22 cellular contexts compared by ENCODE assay signal in genomic region chr7:16532272-16532671, GRCh38. TPM values are rescaled to one million over a fixed set of nuclear protein-coding genes. Genes with fewer than 3 reads are reported as not detected.
A peak's percentile ranks its signal among the peaks of the same experiment; 100 is the strongest.
DNase-seq lines count a peak whose midpoint lies in the region; ATAC-seq and TF ChIP-seq lines count a peak whose summit lies in the region.
"Had no signal": no experiment of that assay in that cellular context is flagged by ENCODE, and none has a peak within 500 bp of the region (broad histone marks: within the 10 kb centered on the region; RNA-seq: fewer than 3 reads in every experiment).

No MANE protein-coding gene starts in this region.

- no peak overlapping the region for H3K18ac ChIP-seq in mesendoderm (ENCODE audit: low read length)

- no peaks in the 10 kb centered on the region for H3K36me3 Mint-ChIP-seq in Caco-2 (ENCODE audit: insufficient read depth, unreplicated experiment)
- no peaks in the 10 kb centered on the region for H3K36me3 Mint-ChIP-seq in naive thymus-derived CD8-positive, alpha-beta T cell
- H3K36me3 Mint-ChIP-seq: CD14-positive monocyte; CD8-positive, alpha-beta memory T cell had no signal

- H2AK5ac ChIP-seq in mesendoderm (ENCODE audit: low read length) = no peak overlapping the region

- H3K36me3 ChIP-seq in Caco-2 (ENCODE audit: control insufficient read depth, insufficient read depth, low read length) = no peaks in the 10 kb centered on the region
- H3K36me3 ChIP-seq in mesendoderm (ENCODE audit: control insufficient read depth, insufficient read depth, low read length) = no peaks in the 10 kb centered on the region
- no peaks in the 10 kb centered on the region for H3K36me3 ChIP-seq in upper lobe of right lung
- H3K36me3 ChIP-seq: BE2C; BLaER1 treated with 17β-estradiol and CSF1 and Interleukin-3, amounts not matched to agents 10 nM and 100 nM; HAP-1 had no signal

- no peak overlapping the region for H3K27ac ChIP-seq in mesendoderm (ENCODE audit: low read depth, low read length)
- H3K27ac ChIP-seq in upper lobe of right lung = no peak overlapping the region
- H3K27ac ChIP-seq: A549; BLaER1 treated with 17β-estradiol and CSF1 and Interleukin-3, amounts not matched to agents 10 nM and 100 nM had no signal

- H3K4me3 Mint-ChIP-seq in Caco-2 (ENCODE audit: unreplicated experiment) = no peak overlapping the region
- no peak overlapping the region for H3K4me3 Mint-ChIP-seq in naive thymus-derived CD8-positive, alpha-beta T cell
- H3K4me3 Mint-ChIP-seq: CD14-positive monocyte; CD4-positive, alpha-beta T cell; CD8-positive, alpha-beta memory T cell had no signal

- no peak overlapping the region for H2BK120ac ChIP-seq in mesendoderm (ENCODE audit: low read depth, low read length)

- ATAC-seq in GM19035 (IDR thresholded peaks at IDR 0.05; ENCODE audit: unreplicated experiment) = no peak
- no peak for ATAC-seq in upper lobe of right lung
- ATAC-seq in HG02870 (IDR thresholded peaks at IDR 0.05; ENCODE audit: unreplicated experiment) = no peak
- no peak for ATAC-seq in naive thymus-derived CD8-positive, alpha-beta T cell
- ATAC-seq: A549 had no signal

- no peak overlapping the region for H3K4ac ChIP-seq in mesendoderm (ENCODE audit: low read depth, low read length)

- peaks cover 16% of the 10 kb centered on the region for H3K4me1 ChIP-seq in Caco-2
- no peaks in the 10 kb centered on the region for H3K4me1 ChIP-seq in mesendoderm (ENCODE audit: control insufficient read depth, low read depth, low read length)
- H3K4me1 ChIP-seq in upper lobe of right lung = no peaks in the 10 kb centered on the region
- H3K4me1 ChIP-seq: A549; BLaER1 treated with 17β-estradiol and CSF1 and Interleukin-3, amounts not matched to agents 10 nM and 100 nM; HAP-1 had no signal

- intact Hi-C loops in Caco-2 (cut with micrococcal nuclease; ENCODE audit: unreplicated experiment) = loop anchor here (1.0 to 2.0 kb wide), 3 partner anchors 10 to 100 kb away; partner anchors contain the start of gene SOSTDC1
- intact Hi-C loops in upper lobe of right lung (cut with DNase I) = no loop called here

- no peak overlapping the region for H4K8ac ChIP-seq in mesendoderm (ENCODE audit: low read depth, low read length)

- no peaks in the 10 kb centered on the region for H3K27me3 ChIP-seq in Caco-2 (replicated peaks; ENCODE audit: control insufficient read depth, insufficient read depth, low read length)
- no peaks in the 10 kb centered on the region for H3K27me3 ChIP-seq in mesendoderm (ENCODE audit: insufficient read depth, low read length, poor library complexity)
- H3K27me3 ChIP-seq in upper lobe of right lung = no peaks in the 10 kb centered on the region
- H3K27me3 ChIP-seq: BE2C; BLaER1 treated with 17β-estradiol and CSF1 and Interleukin-3, amounts not matched to agents 10 nM and 100 nM had no signal

- no CpG with 5 or more reads among the region's 1 CpG for WGBS in mesendoderm (ENCODE audit: extremely low coverage, insufficient coverage, low lambda C conversion rate)

- H3K79me2 ChIP-seq in mesendoderm (ENCODE audit: control insufficient read depth, insufficient read depth, low read length) = no peaks in the 10 kb centered on the region

- no peak overlapping the region for H2BK15ac ChIP-seq in mesendoderm (replicated peaks; ENCODE audit: low read depth)

- H3K9me3 ChIP-seq in Caco-2 = no peaks in the 10 kb centered on the region
- H3K9me3 ChIP-seq in upper lobe of right lung = no peaks in the 10 kb centered on the region
- H3K9me3 ChIP-seq: A549; BE2C; BLaER1 treated with 17β-estradiol and CSF1 and Interleukin-3, amounts not matched to agents 10 nM and 100 nM; HAP-1 had no signal

- H3K9ac ChIP-seq in mesendoderm (ENCODE audit: low read length) = no peak overlapping the region
- H3K9ac ChIP-seq: BLaER1 treated with 17β-estradiol and CSF1 and Interleukin-3, amounts not matched to agents 10 nM and 100 nM had no signal

- no peak overlapping the region for H3K23ac ChIP-seq in mesendoderm (ENCODE audit: low read length)

- H3K4me3 ChIP-seq in Caco-2 (ENCODE audit: low read depth, low read length) (no peak overlapping the region), mesendoderm (ENCODE audit: low read length) (no peak overlapping the region), upper lobe of right lung (no peak overlapping the region)
- H3K4me3 ChIP-seq: A549; BLaER1 treated with 17β-estradiol and CSF1 and Interleukin-3, amounts not matched to agents 10 nM and 100 nM; HAP-1 had no signal

- POLR2A ChIA-PET in Caco-2 (lab: Charles Lee) = no interaction called here
- POLR2A ChIA-PET in naive thymus-derived CD8-positive, alpha-beta T cell (lab: Charles Lee) = no interaction called here

- H3K4me1 Mint-ChIP-seq in Caco-2 (ENCODE audit: low read depth, unreplicated experiment) = peaks cover 25% of the 10 kb centered on the region
- peaks cover 0 to 2% (median 0%) of the 10 kb centered on the region in 4 donors for H3K4me1 Mint-ChIP-seq in naive thymus-derived CD8-positive, alpha-beta T cell
- H3K4me1 Mint-ChIP-seq: CD14-positive monocyte; CD8-positive, alpha-beta memory T cell had no signal

- CTCF ChIA-PET in Caco-2 (lab: Charles Lee) = interaction anchor here (0.7 to 1.2 kb wide), 2 partner anchors 10 to 269 kb away, joined by 3 to 6 read pairs; no protein-coding TSS in a partner anchor

- peak in 1 of 2 experiments; percentile 31 for DNase-seq in Caco-2
- DNase-seq in NCI-H2227 (lab: John Stamatoyannopoulos, UW; ENCODE audit: unreplicated experiment) = peak; percentile 53
- DNase-seq in SW480 (ENCODE audit: low spot score) = peak; percentile 11
- peak; percentile 60 for DNase-seq in mesendoderm
- DNase-seq in upper lobe of right lung = no peak
- DNase-seq in naive thymus-derived CD8-positive, alpha-beta T cell = no peak
- DNase-seq: 8988T; ACHN; AML-193; BE2C; Calu3; CD4-positive, alpha-beta T cell; CD8-positive, alpha-beta memory T cell; DMS53; DND-41; GOT3 had no signal

- H3K56ac ChIP-seq in mesendoderm (ENCODE audit: low read length) = no peak overlapping the region

- H3K9me3 Mint-ChIP-seq in Caco-2 (ENCODE audit: unreplicated experiment) = no peaks in the 10 kb centered on the region
- no peaks in the 10 kb centered on the region for H3K9me3 Mint-ChIP-seq in naive thymus-derived CD8-positive, alpha-beta T cell
- H3K9me3 Mint-ChIP-seq: CD14-positive monocyte; CD4-positive, alpha-beta T cell; CD8-positive, alpha-beta memory T cell had no signal

- no peak for TF ChIP-seq CTCF in Caco-2 (IDR thresholded peaks at IDR 0.05; ENCODE audit: insufficient read depth in 1 of 2, low read depth in 1 of 2, low read length in 1 of 2, severe bottlenecking in 1 of 2, unreplicated experiment in 1 of 2)
- no peak for TF ChIP-seq CTCF in upper lobe of right lung (IDR thresholded peaks at IDR 0.05)

- H3K27me3 Mint-ChIP-seq in Caco-2 (ENCODE audit: insufficient read depth, unreplicated experiment) = no peaks in the 10 kb centered on the region
- no peaks in the 10 kb centered on the region for H3K27me3 Mint-ChIP-seq in naive thymus-derived CD8-positive, alpha-beta T cell
- H3K27me3 Mint-ChIP-seq: CD4-positive, alpha-beta T cell; CD8-positive, alpha-beta memory T cell had no signal

- H2BK5ac ChIP-seq in mesendoderm (ENCODE audit: low read length) = no peak overlapping the region

- BruUV-seq in Caco-2 (replicated peaks; lab: Mats Ljungman, UMichigan) = no TSS peak

- no peak overlapping the region for H3K4me2 ChIP-seq in mesendoderm (ENCODE audit: low read length)
- H3K4me2 ChIP-seq: A549; BLaER1 treated with 17β-estradiol and CSF1 and Interleukin-3, amounts not matched to agents 10 nM and 100 nM had no signal

- peak overlapping the region; percentile 14 for H3K27ac Mint-ChIP-seq in Caco-2 (ENCODE audit: unreplicated experiment)
- no peak overlapping the region for H3K27ac Mint-ChIP-seq in naive thymus-derived CD8-positive, alpha-beta T cell
- H3K27ac Mint-ChIP-seq: CD14-positive monocyte; CD4-positive, alpha-beta T cell; CD8-positive, alpha-beta memory T cell had no signal

- no peaks in the 10 kb centered on the region for H3K79me1 ChIP-seq in mesendoderm (ENCODE audit: low read length)

- no peak overlapping the region for H4K5ac ChIP-seq in mesendoderm (ENCODE audit: low read length)

RNA-seq across cellular contexts. Expression of gene LRRC72, which starts 5.6 kb away (rescaled TPM):
- total RNA-seq in Caco-2 (2022) (not detected in 2 replicates), upper lobe of right lung (not detected)
- not detected for polyA plus RNA-seq in mesendoderm (2013, experiment 1 of 2)
- not detected for polyA plus RNA-seq in mesendoderm (2013, experiment 2 of 2)
- total RNA-seq in naive thymus-derived CD8-positive, alpha-beta T cell = not detected
- not detected for polyA plus RNA-seq in naive thymus-derived CD8-positive, alpha-beta T cell
- total RNA-seq: Calu3; CD4-positive, alpha-beta T cell; CD8-positive, alpha-beta memory T cell had no signal
- polyA plus RNA-seq: A549; CD14-positive monocyte; CD8-positive, alpha-beta memory T cell had no signal

Comparison
In these comparisons a context has a peak if more than half of its experiments do, and no peak if none do; other contexts are left out.
1. DNase-seq: peak in NCI-H2227 (single experiment), SW480 (single experiment) and mesendoderm (single experiment); none in upper lobe of right lung (single experiment) and naive thymus-derived CD8-positive, alpha-beta T cell (0 of 10).